In the genomic region with DNA sequence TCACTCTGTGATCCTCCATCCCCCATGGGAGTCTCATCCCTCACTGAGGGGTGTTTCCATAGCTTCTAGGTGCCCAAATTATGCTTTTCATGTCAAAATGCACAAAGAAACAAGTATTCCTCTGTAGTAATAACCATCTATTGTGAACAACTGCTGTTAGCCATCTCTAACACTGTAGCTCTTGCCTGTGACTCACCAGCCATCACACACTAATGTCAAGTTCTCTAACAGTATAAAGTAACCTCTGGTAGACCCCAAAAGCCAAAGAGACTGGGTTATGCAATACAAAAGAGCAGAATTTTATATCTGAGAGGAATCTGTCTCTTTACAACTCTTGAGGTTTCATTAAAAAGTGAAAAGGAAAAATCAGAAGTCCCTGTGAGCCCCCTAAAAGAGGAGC, we compare ENCODE assay signal across 1 cellular context.
TF ChIP-seq lines count a peak whose summit lies in the region.

No MANE protein-coding gene starts in this region.

TF ChIP-seq in IMR-90, 13 proteins besides CTCF, POLR2A, EP300 and RAD21:
- TF ChIP-seq RFX5 (IDR thresholded peaks at IDR 0.05; ENCODE audit: low read depth, low read length): no peak
- TF ChIP-seq, protein P1, sequence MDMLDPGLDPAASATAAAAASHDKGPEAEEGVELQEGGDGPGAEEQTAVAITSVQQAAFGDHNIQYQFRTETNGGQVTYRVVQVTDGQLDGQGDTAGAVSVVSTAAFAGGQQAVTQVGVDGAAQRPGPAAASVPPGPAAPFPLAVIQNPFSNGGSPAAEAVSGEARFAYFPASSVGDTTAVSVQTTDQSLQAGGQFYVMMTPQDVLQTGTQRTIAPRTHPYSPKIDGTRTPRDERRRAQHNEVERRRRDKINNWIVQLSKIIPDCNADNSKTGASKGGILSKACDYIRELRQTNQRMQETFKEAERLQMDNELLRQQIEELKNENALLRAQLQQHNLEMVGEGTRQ (IDR thresholded peaks at IDR 0.05; ENCODE audit: low read depth, low read length): no peak
- TF ChIP-seq NFE2L2 (IDR thresholded peaks at IDR 0.05; ENCODE audit: low read depth, low read length): no peak
